In the genomic region with DNA sequence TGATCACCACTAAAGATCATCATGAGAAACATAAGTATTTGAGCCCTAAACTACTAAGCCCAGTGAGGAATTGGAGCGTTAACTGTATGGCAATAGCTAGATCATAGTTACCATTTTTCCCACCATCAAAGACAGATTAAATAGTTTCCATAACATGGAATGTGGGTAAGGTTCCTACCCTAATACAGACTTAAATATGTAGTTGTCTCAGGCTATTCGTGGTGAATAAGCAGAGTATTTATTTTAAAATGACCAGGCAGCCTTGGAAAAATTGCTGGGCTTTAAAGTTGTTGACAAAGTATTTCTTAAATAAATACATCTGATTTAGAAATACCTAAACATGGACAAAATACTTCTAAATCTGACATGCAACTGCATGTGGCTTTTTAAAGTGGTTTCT, we compare ENCODE assay signal across 22 cellular contexts.
"Had no signal": no experiment of that assay in that cellular context is flagged by ENCODE, and none has a peak within 500 bp of the region (broad histone marks: within the 10 kb centered on the region; RNA-seq: fewer than 3 reads in every experiment).

No MANE protein-coding gene starts in this region.

- H3K27me3 ChIP-seq: colonic mucosa, esophagus squamous epithelium, heart left ventricle, neural progenitor cell, sigmoid colon, transverse colon had no signal

- H3K27ac ChIP-seq: colonic mucosa, esophagus squamous epithelium, heart left ventricle, neural progenitor cell, VCaP had no signal

- H3K4me3 ChIP-seq: colonic mucosa, esophagus squamous epithelium, heart left ventricle, lung, neural progenitor cell, sigmoid colon, transverse colon had no signal

- DNase-seq: activated CD4-positive, alpha-beta T cell treated with anti-CD3 and anti-CD28 coated beads, Interleukin-2, amount 10 ng/mL, durations not matched to agents 7 days and 5 days; activated CD4-positive, CD25-positive, alpha-beta regulatory T cell treated with anti-CD3 and anti-CD28 coated beads, Interleukin-2, amount 50 U/mL, for 72 hours; activated CD8-positive, alpha-beta memory T cell treated with anti-CD3 and anti-CD28 coated beads, Interleukin-2, amount 10 ng/mL, durations not matched to agents 7 days and 5 days; activated CD8-positive, alpha-beta T cell treated with anti-CD3 and anti-CD28 coated beads for 36 hours; activated gamma-delta T cell treated with Interleukin-2 at 50 U/mL for 16 hours; activated T-cell treated with anti-CD3 and anti-CD28 coated beads for 4 hours; colonic mucosa; endodermal cell; esophagus squamous epithelium; heart left ventricle; kidney; naive thymus-derived CD8-positive, alpha-beta T cell; retina; sigmoid colon; stimulated activated CD4-positive, alpha-beta T cell treated with anti-CD3 and anti-CD28 coated beads, Interleukin-2, amount 100 ng/mL, for 48 hours; stimulated activated CD8-positive, alpha-beta memory T cell treated with anti-CD3 and anti-CD28 coated beads, Interleukin-4, amount 100 ng/mL, for 48 hours; stimulated activated naive CD4-positive, alpha-beta T cell; T-cell; transverse colon had no signal

- H3K9me3 ChIP-seq: colonic mucosa, esophagus squamous epithelium, heart left ventricle, sigmoid colon, transverse colon had no signal

- H3K4me1 ChIP-seq: colonic mucosa, esophagus squamous epithelium, heart left ventricle, neural progenitor cell, transverse colon had no signal

- H3K4me2 ChIP-seq: neural progenitor cell had no signal

- H3K9ac ChIP-seq: neural progenitor cell had no signal

- ATAC-seq: activated CD8-positive, alpha-beta memory T cell treated with anti-CD3 and anti-CD28 coated beads, Interleukin-2, amount 10 ng/mL, durations not matched to agents 7 days and 5 days; activated CD8-positive, alpha-beta T cell treated with anti-CD3 and anti-CD28 coated beads for 36 hours; heart left ventricle; naive thymus-derived CD8-positive, alpha-beta T cell; T-cell had no signal

- H2AFZ ChIP-seq: neural progenitor cell had no signal
